Comparison of ENCODE assay signal across 1 cellular context in the genomic region with DNA sequence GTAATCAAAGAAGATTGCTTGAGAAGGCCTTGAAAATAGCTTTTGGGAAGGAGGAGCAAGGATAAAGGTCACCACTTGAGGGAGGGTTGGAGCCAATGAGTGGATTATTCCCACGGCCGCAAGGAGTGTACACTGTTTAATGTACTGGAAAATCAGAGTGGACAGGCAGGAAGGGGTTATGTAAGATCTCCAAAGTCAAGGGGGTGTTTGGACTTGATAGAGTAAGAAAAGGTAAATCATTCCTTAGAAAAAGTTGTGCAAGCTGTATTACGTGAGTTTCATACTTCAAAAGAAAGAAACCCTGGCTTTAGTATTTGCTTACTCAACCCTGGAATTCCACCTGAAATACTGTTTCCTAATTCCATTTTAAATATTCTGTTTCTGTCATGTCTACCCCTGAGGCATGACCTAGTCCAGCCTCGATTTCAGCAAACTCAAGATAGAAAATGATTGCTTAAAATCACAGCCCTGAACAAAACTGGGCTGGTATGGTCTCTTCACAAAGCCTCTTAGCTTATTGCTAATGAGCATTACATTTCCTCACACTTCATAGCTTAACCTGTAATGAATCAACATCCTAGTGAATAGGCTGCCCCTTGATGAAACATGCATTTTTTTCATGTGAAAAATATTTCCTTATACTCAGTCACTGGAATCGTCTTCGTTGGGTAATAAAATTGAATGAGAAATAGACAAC.
TF ChIP-seq lines count a peak whose summit lies in the region.

No MANE protein-coding gene starts in this region.

TF ChIP-seq in A549, 52 proteins besides CTCF, POLR2A, EP300 and RAD21 (continued from another document):
- TF ChIP-seq, protein P1, sequence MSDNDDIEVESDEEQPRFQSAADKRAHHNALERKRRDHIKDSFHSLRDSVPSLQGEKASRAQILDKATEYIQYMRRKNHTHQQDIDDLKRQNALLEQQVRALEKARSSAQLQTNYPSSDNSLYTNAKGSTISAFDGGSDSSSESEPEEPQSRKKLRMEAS (IDR thresholded peaks at IDR 0.05): no peak
- TF ChIP-seq PHF8 (IDR thresholded peaks at IDR 0.05; ENCODE audit: borderline replicate concordance, low read depth): no peak
- TF ChIP-seq TP53 (CRISPR knock-in tag; IDR thresholded peaks at IDR 0.05): no peak
- peak; percentile 54 to 92; a peak in 3 of 4 replicates for TF ChIP-seq CEBPB (IDR thresholded peaks at IDR 0.05)
- TF ChIP-seq CBX2 (IDR thresholded peaks at IDR 0.05; ENCODE audit: borderline replicate concordance, low read depth): no peak
- TF ChIP-seq, protein P2, sequence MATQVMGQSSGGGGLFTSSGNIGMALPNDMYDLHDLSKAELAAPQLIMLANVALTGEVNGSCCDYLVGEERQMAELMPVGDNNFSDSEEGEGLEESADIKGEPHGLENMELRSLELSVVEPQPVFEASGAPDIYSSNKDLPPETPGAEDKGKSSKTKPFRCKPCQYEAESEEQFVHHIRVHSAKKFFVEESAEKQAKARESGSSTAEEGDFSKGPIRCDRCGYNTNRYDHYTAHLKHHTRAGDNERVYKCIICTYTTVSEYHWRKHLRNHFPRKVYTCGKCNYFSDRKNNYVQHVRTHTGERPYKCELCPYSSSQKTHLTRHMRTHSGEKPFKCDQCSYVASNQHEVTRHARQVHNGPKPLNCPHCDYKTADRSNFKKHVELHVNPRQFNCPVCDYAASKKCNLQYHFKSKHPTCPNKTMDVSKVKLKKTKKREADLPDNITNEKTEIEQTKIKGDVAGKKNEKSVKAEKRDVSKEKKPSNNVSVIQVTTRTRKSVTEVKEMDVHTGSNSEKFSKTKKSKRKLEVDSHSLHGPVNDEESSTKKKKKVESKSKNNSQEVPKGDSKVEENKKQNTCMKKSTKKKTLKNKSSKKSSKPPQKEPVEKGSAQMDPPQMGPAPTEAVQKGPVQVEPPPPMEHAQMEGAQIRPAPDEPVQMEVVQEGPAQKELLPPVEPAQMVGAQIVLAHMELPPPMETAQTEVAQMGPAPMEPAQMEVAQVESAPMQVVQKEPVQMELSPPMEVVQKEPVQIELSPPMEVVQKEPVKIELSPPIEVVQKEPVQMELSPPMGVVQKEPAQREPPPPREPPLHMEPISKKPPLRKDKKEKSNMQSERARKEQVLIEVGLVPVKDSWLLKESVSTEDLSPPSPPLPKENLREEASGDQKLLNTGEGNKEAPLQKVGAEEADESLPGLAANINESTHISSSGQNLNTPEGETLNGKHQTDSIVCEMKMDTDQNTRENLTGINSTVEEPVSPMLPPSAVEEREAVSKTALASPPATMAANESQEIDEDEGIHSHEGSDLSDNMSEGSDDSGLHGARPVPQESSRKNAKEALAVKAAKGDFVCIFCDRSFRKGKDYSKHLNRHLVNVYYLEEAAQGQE (IDR thresholded peaks at IDR 0.05): no peak
- TF ChIP-seq RARB (CRISPR knock-in tag; IDR thresholded peaks at IDR 0.05): no peak
- TF ChIP-seq CHD4 (IDR thresholded peaks at IDR 0.05; ENCODE audit: borderline replicate concordance): no peak
- TF ChIP-seq, protein P3, sequence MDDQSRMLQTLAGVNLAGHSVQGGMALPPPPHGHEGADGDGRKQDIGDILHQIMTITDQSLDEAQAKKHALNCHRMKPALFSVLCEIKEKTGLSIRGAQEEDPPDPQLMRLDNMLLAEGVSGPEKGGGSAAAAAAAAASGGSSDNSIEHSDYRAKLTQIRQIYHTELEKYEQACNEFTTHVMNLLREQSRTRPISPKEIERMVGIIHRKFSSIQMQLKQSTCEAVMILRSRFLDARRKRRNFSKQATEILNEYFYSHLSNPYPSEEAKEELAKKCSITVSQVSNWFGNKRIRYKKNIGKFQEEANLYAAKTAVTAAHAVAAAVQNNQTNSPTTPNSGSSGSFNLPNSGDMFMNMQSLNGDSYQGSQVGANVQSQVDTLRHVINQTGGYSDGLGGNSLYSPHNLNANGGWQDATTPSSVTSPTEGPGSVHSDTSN (IDR thresholded peaks at IDR 0.05): no peak
- no peak for TF ChIP-seq KDM5A (IDR thresholded peaks at IDR 0.05)
- TF ChIP-seq SMC3 (IDR thresholded peaks at IDR 0.05): no peak
- TF ChIP-seq NFE2L2 (conservative IDR thresholded peaks at IDR 0.05; ENCODE audit: low read length): no peak
- no peak for TF ChIP-seq CHD2 (IDR thresholded peaks at IDR 0.05; ENCODE audit: low read length, partially characterized antibody)
- TF ChIP-seq, protein P4, sequence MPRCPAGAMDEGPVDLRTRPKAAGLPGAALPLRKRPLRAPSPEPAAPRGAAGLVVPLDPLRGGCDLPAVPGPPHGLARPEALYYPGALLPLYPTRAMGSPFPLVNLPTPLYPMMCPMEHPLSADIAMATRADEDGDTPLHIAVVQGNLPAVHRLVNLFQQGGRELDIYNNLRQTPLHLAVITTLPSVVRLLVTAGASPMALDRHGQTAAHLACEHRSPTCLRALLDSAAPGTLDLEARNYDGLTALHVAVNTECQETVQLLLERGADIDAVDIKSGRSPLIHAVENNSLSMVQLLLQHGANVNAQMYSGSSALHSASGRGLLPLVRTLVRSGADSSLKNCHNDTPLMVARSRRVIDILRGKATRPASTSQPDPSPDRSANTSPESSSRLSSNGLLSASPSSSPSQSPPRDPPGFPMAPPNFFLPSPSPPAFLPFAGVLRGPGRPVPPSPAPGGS (IDR thresholded peaks at IDR 0.05): peak; percentile 80; the same call in 1 of the 3 replicates
- no peak for TF ChIP-seq HOXA7 (CRISPR knock-in tag; IDR thresholded peaks at IDR 0.05)
- no peak for TF ChIP-seq POLR2AphosphoS2 (conservative IDR thresholded peaks at IDR 0.05; ENCODE audit: low read length)
- TF ChIP-seq FOXS1 (CRISPR knock-in tag; IDR thresholded peaks at IDR 0.05): no peak
- TF ChIP-seq, protein P5, sequence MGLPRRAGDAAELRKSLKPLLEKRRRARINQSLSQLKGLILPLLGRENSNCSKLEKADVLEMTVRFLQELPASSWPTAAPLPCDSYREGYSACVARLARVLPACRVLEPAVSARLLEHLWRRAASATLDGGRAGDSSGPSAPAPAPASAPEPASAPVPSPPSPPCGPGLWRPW (IDR thresholded peaks at IDR 0.05): peak; percentile 93
- TF ChIP-seq, protein P6, sequence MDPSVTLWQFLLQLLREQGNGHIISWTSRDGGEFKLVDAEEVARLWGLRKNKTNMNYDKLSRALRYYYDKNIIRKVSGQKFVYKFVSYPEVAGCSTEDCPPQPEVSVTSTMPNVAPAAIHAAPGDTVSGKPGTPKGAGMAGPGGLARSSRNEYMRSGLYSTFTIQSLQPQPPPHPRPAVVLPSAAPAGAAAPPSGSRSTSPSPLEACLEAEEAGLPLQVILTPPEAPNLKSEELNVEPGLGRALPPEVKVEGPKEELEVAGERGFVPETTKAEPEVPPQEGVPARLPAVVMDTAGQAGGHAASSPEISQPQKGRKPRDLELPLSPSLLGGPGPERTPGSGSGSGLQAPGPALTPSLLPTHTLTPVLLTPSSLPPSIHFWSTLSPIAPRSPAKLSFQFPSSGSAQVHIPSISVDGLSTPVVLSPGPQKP (IDR thresholded peaks at IDR 0.05; ENCODE audit: low read depth, low read length): no peak
- TF ChIP-seq RFX5 (IDR thresholded peaks at IDR 0.05): no peak
- no peak for TF ChIP-seq ZC3H11A (IDR thresholded peaks at IDR 0.05)
- no peak for TF ChIP-seq TFCP2L1 (CRISPR knock-in tag; IDR thresholded peaks at IDR 0.05)
- TF ChIP-seq JUNB (IDR thresholded peaks at IDR 0.05): peak; percentile 54; the same call in 1 of the 2 replicates
- peak in 1 of 2 experiments; percentile 34; a peak in 1 of 5 replicates for TF ChIP-seq JUN (IDR thresholded peaks at IDR 0.05)
- TF ChIP-seq ZSCAN20 (CRISPR knock-in tag; IDR thresholded peaks at IDR 0.05): no peak
- TF ChIP-seq CBX8 (IDR thresholded peaks at IDR 0.05): no peak
- TF ChIP-seq HEYL (CRISPR knock-in tag; IDR thresholded peaks at IDR 0.05): no peak
- TF ChIP-seq EHMT2 (IDR thresholded peaks at IDR 0.05; ENCODE audit: low read depth): no peak
- TF ChIP-seq KDM1A (IDR thresholded peaks at IDR 0.05; ENCODE audit: low read depth): no peak
- no peak for TF ChIP-seq EHF (CRISPR knock-in tag; IDR thresholded peaks at IDR 0.05)
